8 cellular contexts compared by ENCODE assay signal in genomic region chr7:148882668-148883232, GRCh38. TPM values are rescaled to one million over a fixed set of nuclear protein-coding genes. Genes with fewer than 3 reads are reported as not detected.
DNase-seq lines count a peak whose midpoint lies in the region; ATAC-seq, FAIRE-seq and TF ChIP-seq lines count a peak whose summit lies in the region.

No MANE protein-coding gene starts in this region.

- H2AFZ ChIP-seq in PC-3 (ENCODE audit: low read length) (peak overlapping the region; percentile 63), parathyroid adenoma (peak overlapping the region; percentile 99)

- H3K4me3 ChIP-seq in PC-3 (ENCODE audit: low read length), result peak overlapping the region; percentile 80
- H3K4me3 ChIP-seq in parathyroid adenoma (ENCODE audit: low read depth, low read length), result peak overlapping the region; percentile 48
- H3K4me3 ChIP-seq in adrenal gland, result peak overlapping the region in 2 of 4 donors; percentile 22 to 95

- H4K20me1 ChIP-seq in PC-3 (ENCODE audit: low read length), result peaks cover 31% of the 10 kb centered on the region

- H3K4me1 ChIP-seq in PC-3 (ENCODE audit: insufficient read depth, low read length) (peaks cover 20% of the 10 kb centered on the region), parathyroid adenoma (peaks cover 4% of the 10 kb centered on the region), adrenal gland (replicated peaks in 1 of 2) (no peaks in the 10 kb centered on the region)

- no peaks in the 10 kb centered on the region for H3K9me2 ChIP-seq in PC-3 (replicated peaks; ENCODE audit: low read length)

- intact Hi-C loops in PC-3 (cut with micrococcal nuclease), result loop anchor here (1.0 to 5.0 kb wide), 4 partner anchors 26 to 180 kb away; no protein-coding TSS in a partner anchor
- intact Hi-C loops in adrenal gland (cut with DNase I), result loop anchor here in 1 of 2 donors (5.0 kb wide), 1 partner anchor 60 kb away; no protein-coding TSS in a partner anchor

- CTCF ChIA-PET in PC-3 (lab: Charles Lee), result interaction anchor here (0.6 to 1.1 kb wide), 2 partner anchors 59 to 81 kb away, joined by 4 to 6 read pairs; no protein-coding TSS in a partner anchor

- H3K36me3 ChIP-seq in PC-3 (ENCODE audit: low read depth, low read length) (no peaks in the 10 kb centered on the region; the same call in 1 of the 2 replicates), parathyroid adenoma (ENCODE audit: control insufficient read depth, insufficient read depth, low read length) (no peaks in the 10 kb centered on the region), adrenal gland (replicated peaks in 1 of 2) (no peaks in the 10 kb centered on the region)

- peak; percentile 33 for DNase-seq in NCI-H146 (lab: John Stamatoyannopoulos, UW)
- no peak for DNase-seq in NCI-H146 treated with DMSO at 0.1 percent for 48 hours (lab: John Stamatoyannopoulos, UW; ENCODE audit: unreplicated experiment)
- DNase-seq in PC-3, result peak; percentile 7
- DNase-seq in epithelial cell of prostate (ENCODE audit: low read depth, low spot score), result no peak
- DNase-seq in adrenal gland, result no peak
- no peak for DNase-seq in H54 (ENCODE audit: insufficient read length, low spot score)

- H3K4me2 ChIP-seq in PC-3 (ENCODE audit: low read length), result peak overlapping the region; percentile 83
- H3K4me2 ChIP-seq in parathyroid adenoma (ENCODE audit: low read length), result peak overlapping the region; percentile 68

- no peaks in the 10 kb centered on the region for H3F3A ChIP-seq in PC-3 (ENCODE audit: low read length, unreplicated experiment)

- H3K9me3 ChIP-seq in PC-3 (ENCODE audit: low read length) (no peaks in the 10 kb centered on the region), parathyroid adenoma (ENCODE audit: control insufficient read depth, low read length) (no peaks in the 10 kb centered on the region), adrenal gland (replicated peaks in 1 of 3) (no peaks in the 10 kb centered on the region)

- H3K9ac ChIP-seq in PC-3 (ENCODE audit: low read length) (peak overlapping the region; percentile 96), parathyroid adenoma (no peak overlapping the region)

- POLR2A ChIA-PET in PC-3 (lab: Charles Lee; ENCODE audit: unreplicated experiment), result interaction anchor here (0.6 kb wide), 2 partner anchors 57 to 71 kb away, joined by 4 read pairs; no protein-coding TSS in a partner anchor

- H3K79me2 ChIP-seq in PC-3 (ENCODE audit: low read length), result peaks cover 68% of the 10 kb centered on the region
- no peaks in the 10 kb centered on the region for H3K79me2 ChIP-seq in parathyroid adenoma

- BruUV-seq in PC-3 (replicated peaks; lab: Mats Ljungman, UMichigan), result TSS peak; percentile 52

- ATAC-seq in PC-3 (no peak), GM19463 (IDR thresholded peaks at IDR 0.05; ENCODE audit: unreplicated experiment) (no peak)

- TF ChIP-seq POLR2A in adrenal gland (IDR thresholded peaks at IDR 0.05), result no peak
- no peak for TF ChIP-seq POLR2A in H54 (IDR thresholded peaks at IDR 0.05; ENCODE audit: low read depth, low read length)

- WGBS in adrenal gland, 4 donors, result 4 to 6% (median 5%) methylated on average over 12 of the region's 12 CpGs

- H3K27ac ChIP-seq in PC-3 (ENCODE audit: low read length) (no peak overlapping the region), epithelial cell of prostate (peak overlapping the region; percentile 62), parathyroid adenoma (no peak overlapping the region), adrenal gland (no peak overlapping the region)

- FAIRE-seq in H54 (lab: Jason Lieb, UNC), result no peak

- no peak for TF ChIP-seq CTCF in PC-3 (conservative IDR thresholded peaks at IDR 0.05; ENCODE audit: low read depth, low read length)
- TF ChIP-seq CTCF in parathyroid adenoma (IDR thresholded peaks at IDR 0.05), result no peak
- TF ChIP-seq CTCF in adrenal gland (IDR thresholded peaks at IDR 0.05), result no peak

- H3K27me3 ChIP-seq in PC-3 (ENCODE audit: low read length) (no peaks in the 10 kb centered on the region), parathyroid adenoma (ENCODE audit: control insufficient read depth, insufficient read depth, low read length) (no peaks in the 10 kb centered on the region), adrenal gland (no peaks in the 10 kb centered on the region)

RNA-seq across cellular contexts. Expression of gene EZH2, which starts 1.3 kb away (rescaled TPM):
- total RNA-seq in PC-3 (2014; rRNA removed) (18.9 and 30.5 TPM in 2 replicates), adrenal gland (1 to 10 TPM in 7 of 8 donors, under 1 TPM in 1; 0.61 to 3.1 (median 2.2) TPM)
- 1 to 10 TPM; 2.3 to 5.4 (median 3.1) TPM for polyA plus RNA-seq in adrenal gland

Comparison
In these comparisons a context has a peak if more than half of its experiments do, and no peak if none do; other contexts are left out.
1. DNase-seq: peak in NCI-H146 (single experiment) and PC-3 (single experiment); none in NCI-H146 treated with DMSO at 0.1 percent for 48 hours (single experiment), epithelial cell of prostate (single experiment), adrenal gland (0 of 7) and H54 (single experiment).